Comparison of ENCODE assay signal across 8 cellular contexts in the genomic region with DNA sequence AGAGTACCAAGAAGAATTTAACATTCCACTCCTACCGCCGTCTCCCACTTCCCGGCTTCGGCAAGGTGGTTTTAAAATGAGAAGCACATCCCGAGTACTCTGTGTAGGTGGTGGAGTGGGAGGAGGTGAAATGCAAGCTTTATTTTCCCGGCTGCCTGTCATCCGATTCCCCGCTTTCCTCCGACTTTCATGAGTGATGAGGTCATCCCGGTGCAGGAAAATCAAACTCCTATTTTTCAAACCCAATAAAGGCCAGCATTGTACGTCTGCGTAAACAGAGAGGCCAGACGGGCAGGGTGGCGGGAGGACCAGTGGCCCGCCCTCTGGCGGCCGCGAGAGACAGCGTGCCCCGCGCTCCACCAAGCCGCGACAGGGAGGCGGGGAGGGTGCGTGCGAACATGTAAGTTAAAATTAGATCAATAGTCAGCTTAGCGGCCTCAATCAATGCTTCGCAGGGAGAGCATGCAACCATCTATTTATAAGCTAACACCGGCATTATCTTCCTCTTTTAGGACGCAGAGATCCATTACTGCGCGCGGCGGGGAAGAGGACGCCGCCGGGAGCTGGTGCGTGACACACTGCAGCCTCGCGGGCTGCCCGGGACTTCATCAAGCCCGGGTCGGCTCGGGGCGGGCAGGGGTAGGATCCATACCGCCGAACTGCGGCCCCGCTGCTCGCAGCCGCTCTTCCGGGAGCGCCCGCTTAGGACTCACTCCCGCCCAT.
A peak's percentile ranks its signal among the peaks of the same experiment; 100 is the strongest.
DNase-seq lines count a peak whose midpoint lies in the region; ATAC-seq and TF ChIP-seq lines count a peak whose summit lies in the region.

No MANE protein-coding gene starts in this region.

- POLR2A ChIA-PET in Caco-2 (lab: Charles Lee): no interaction called here
- POLR2A ChIA-PET in PC-3 (lab: Charles Lee; ENCODE audit: unreplicated experiment): interaction anchor here (0.7 kb wide), 1 partner anchor 189 kb away, joined by 5 read pairs; no protein-coding TSS in a partner anchor

- H3K36me3 Mint-ChIP-seq in Caco-2 (ENCODE audit: insufficient read depth, unreplicated experiment): no peaks in the 10 kb centered on the region
- H3K36me3 Mint-ChIP-seq in naive B cell: peaks cover 8% of the 10 kb centered on the region in 2 donors
- no peaks in the 10 kb centered on the region for H3K36me3 Mint-ChIP-seq in stimulated activated effector memory CD8-positive, alpha-beta T cell treated with anti-CD3 and anti-CD28 coated beads, Interleukin-12 subunit alpha, Interleukin-12 subunit beta, amount 100 ng/mL, for 72 hours

- peaks cover 10% of the 10 kb centered on the region for H3K27me3 Mint-ChIP-seq in Caco-2 (ENCODE audit: insufficient read depth, unreplicated experiment)
- H3K27me3 Mint-ChIP-seq in naive B cell: peaks cover 0 to 16% (median 11%) of the 10 kb centered on the region in 3 donors

- H3K4me1 Mint-ChIP-seq in Caco-2 (ENCODE audit: low read depth, unreplicated experiment) (peaks cover 5% of the 10 kb centered on the region), naive B cell (peaks cover 0 to 21% (median 16%) of the 10 kb centered on the region in 3 donors)
- peaks cover 13% of the 10 kb centered on the region for H3K4me1 Mint-ChIP-seq in stimulated activated effector memory CD8-positive, alpha-beta T cell treated with anti-CD3 and anti-CD28 coated beads, Interleukin-12 subunit alpha, Interleukin-12 subunit beta, amount 100 ng/mL, for 72 hours

- peak overlapping the region; percentile 36 for H3K4me3 ChIP-seq in Caco-2 (ENCODE audit: low read depth, low read length)
- peak overlapping the region; percentile 76 for H3K4me3 ChIP-seq in PC-3 (ENCODE audit: low read length)

- peak overlapping the region; percentile 69 for H3K9ac ChIP-seq in PC-3 (ENCODE audit: low read length)

- no peaks in the 10 kb centered on the region for H3K9me3 Mint-ChIP-seq in Caco-2 (ENCODE audit: unreplicated experiment)
- H3K9me3 Mint-ChIP-seq in naive B cell: peaks cover 0 to 4% (median 0%) of the 10 kb centered on the region in 7 donors
- no peaks in the 10 kb centered on the region for H3K9me3 Mint-ChIP-seq in stimulated activated effector memory CD8-positive, alpha-beta T cell treated with anti-CD3 and anti-CD28 coated beads, Interleukin-12 subunit alpha, Interleukin-12 subunit beta, amount 100 ng/mL, for 72 hours

- H3K9me2 ChIP-seq in PC-3 (replicated peaks; ENCODE audit: low read length): no peaks in the 10 kb centered on the region

- CTCF ChIA-PET in Caco-2 (lab: Charles Lee) (interaction anchor here (0.8 to 1.4 kb wide), 3 partner anchors 16 to 252 kb away, joined by 3 to 10 read pairs (median 4); no protein-coding TSS in a partner anchor), PC-3 (lab: Charles Lee) (interaction anchor here (0.5 to 1.6 kb wide), 11 partner anchors 71 to 692 kb away, joined by 3 to 6 read pairs (median 4); no protein-coding TSS in a partner anchor)

- no peaks in the 10 kb centered on the region for H4K20me1 ChIP-seq in PC-3 (ENCODE audit: low read length)

- no peaks in the 10 kb centered on the region for H3K9me3 ChIP-seq in Caco-2
- H3K9me3 ChIP-seq in PC-3 (ENCODE audit: low read length): no peaks in the 10 kb centered on the region

- no peaks in the 10 kb centered on the region for H3K79me2 ChIP-seq in PC-3 (ENCODE audit: low read length)

- peak; percentile 37 to 64 for DNase-seq in Caco-2
- peak; percentile 90 for DNase-seq in HT1080 (ENCODE audit: low read depth)
- peak; percentile 91 for DNase-seq in PC-3
- DNase-seq in activated T-helper 1 cell treated with Interleukin-2 at 50 U/mL for 16 hours (ENCODE audit: low read depth): peak; percentile 52
- peak; percentile 57 for DNase-seq in fibroblast of gingiva (ENCODE audit: low read depth)
- DNase-seq in naive B cell: peak; percentile 64
- peak; percentile 62 to 83 for DNase-seq in stimulated activated effector memory CD8-positive, alpha-beta T cell treated with anti-CD3 and anti-CD28 coated beads, Interleukin-12 subunit alpha, Interleukin-12 subunit beta, amount 100 ng/mL, for 72 hours (ENCODE audit: low spot score in 2 of 2)

- BruUV-seq in Caco-2 (replicated peaks; lab: Mats Ljungman, UMichigan): no TSS peak
- BruUV-seq in PC-3 (replicated peaks; lab: Mats Ljungman, UMichigan): no TSS peak

- H3K4me3 Mint-ChIP-seq in Caco-2 (ENCODE audit: unreplicated experiment) (peak overlapping the region; percentile 74), naive B cell (peak overlapping the region; percentile 83 to 97 (median 92))
- H3K4me3 Mint-ChIP-seq in stimulated activated effector memory CD8-positive, alpha-beta T cell treated with anti-CD3 and anti-CD28 coated beads, Interleukin-12 subunit alpha, Interleukin-12 subunit beta, amount 100 ng/mL, for 72 hours: peak overlapping the region; percentile 79

- ATAC-seq in GM21390 (IDR thresholded peaks at IDR 0.05; ENCODE audit: unreplicated experiment): peak; percentile 98
- ATAC-seq in PC-3: peak; percentile 96
- ATAC-seq in naive B cell (ENCODE audit: low read depth in 2 of 2): peak; percentile 84 to 91
- ATAC-seq in stimulated activated effector memory CD8-positive, alpha-beta T cell treated with anti-CD3 and anti-CD28 coated beads, Interleukin-12 subunit alpha, Interleukin-12 subunit beta, amount 100 ng/mL, for 72 hours: peak; percentile 96

- no peaks in the 10 kb centered on the region for H3F3A ChIP-seq in PC-3 (ENCODE audit: low read length, unreplicated experiment)

- H3K36me3 ChIP-seq in Caco-2 (ENCODE audit: control insufficient read depth, insufficient read depth, low read length): no peaks in the 10 kb centered on the region
- no peaks in the 10 kb centered on the region for H3K36me3 ChIP-seq in PC-3 (ENCODE audit: low read depth, low read length)

- intact Hi-C loops in Caco-2 (cut with micrococcal nuclease; ENCODE audit: unreplicated experiment): loop anchor here (1.0 to 10.0 kb wide), 4 partner anchors 70 to 691 kb away; no protein-coding TSS in a partner anchor
- intact Hi-C loops in PC-3 (cut with micrococcal nuclease): loop anchor here (1.0 to 10.0 kb wide), 10 partner anchors 43 to 693 kb away; a partner anchor contains a TSS

- TF ChIP-seq CTCF in Caco-2 (IDR thresholded peaks at IDR 0.05; ENCODE audit: insufficient read depth in 1 of 2, low read depth in 1 of 2, low read length in 1 of 2, severe bottlenecking in 1 of 2, unreplicated experiment in 1 of 2) (peak; percentile 78 to 92), PC-3 (conservative IDR thresholded peaks at IDR 0.05; ENCODE audit: low read depth, low read length) (peak; percentile 97)

- H3K4me2 ChIP-seq in PC-3 (ENCODE audit: low read length): peak overlapping the region; percentile 91

- peak overlapping the region; percentile 18 for H3K27ac ChIP-seq in PC-3 (ENCODE audit: low read length)

- no peaks in the 10 kb centered on the region for H3K4me1 ChIP-seq in Caco-2
- H3K4me1 ChIP-seq in PC-3 (ENCODE audit: insufficient read depth, low read length): peaks cover 6% of the 10 kb centered on the region; the same call in 1 of the 2 replicates

- no peak overlapping the region for H3K27ac Mint-ChIP-seq in Caco-2 (ENCODE audit: unreplicated experiment)
- peak overlapping the region in 5 of 6 donors; percentile 5 to 91 (median 23) for H3K27ac Mint-ChIP-seq in naive B cell
- H3K27ac Mint-ChIP-seq in stimulated activated effector memory CD8-positive, alpha-beta T cell treated with anti-CD3 and anti-CD28 coated beads, Interleukin-12 subunit alpha, Interleukin-12 subunit beta, amount 100 ng/mL, for 72 hours: peak overlapping the region; percentile 75

- peak overlapping the region; percentile 93 for H2AFZ ChIP-seq in PC-3 (ENCODE audit: low read length)

- H3K27me3 ChIP-seq in Caco-2 (replicated peaks; ENCODE audit: control insufficient read depth, insufficient read depth, low read length) (peaks cover 3% of the 10 kb centered on the region; the same call in 1 of the 2 replicates), PC-3 (ENCODE audit: low read length) (no peaks in the 10 kb centered on the region)

Comparison
In these comparisons a context has a peak if more than half of its experiments do, and no peak if none do; other contexts are left out.
1. Peak in every context shown above with its lines: DNase-seq, ATAC-seq, H3K4me3 ChIP-seq and H3K27ac ChIP-seq.